ENCODE assay signal across 17 cellular contexts in the genomic region with DNA sequence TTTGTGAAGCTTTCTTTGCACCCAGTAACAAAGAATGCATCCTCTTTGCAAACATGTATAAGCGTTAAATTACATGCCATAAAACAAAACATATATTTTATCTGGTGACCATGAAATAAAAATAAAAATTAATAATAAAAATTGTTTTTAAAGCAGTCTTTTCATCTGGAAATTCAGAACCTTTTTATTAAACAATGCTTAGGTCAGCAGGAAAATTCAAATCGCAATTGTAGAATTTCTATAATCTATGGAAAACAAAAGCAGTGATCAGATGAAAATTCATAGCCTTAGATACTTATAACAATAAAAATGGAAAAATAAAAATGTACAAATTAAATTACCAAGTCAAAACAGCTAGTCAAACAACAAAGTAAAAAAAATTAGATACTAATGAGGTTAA.
DNase-seq lines count a peak whose midpoint lies in the region; ATAC-seq and FAIRE-seq lines count a peak whose summit lies in the region.
"Had no signal": no experiment of that assay in that cellular context is flagged by ENCODE, and none has a peak within 500 bp of the region (broad histone marks: within the 10 kb centered on the region; RNA-seq: fewer than 3 reads in every experiment).

No MANE protein-coding gene starts in this region.

- H3K36me3 Mint-ChIP-seq in immature natural killer cell = no peaks in the 10 kb centered on the region
- H3K36me3 Mint-ChIP-seq: CD4-positive, CD25-positive, alpha-beta regulatory T cell; CD8-positive, alpha-beta T cell had no signal

- no peaks in the 10 kb centered on the region for H3K4me1 Mint-ChIP-seq in immature natural killer cell
- H3K4me1 Mint-ChIP-seq: B cell; CD4-positive, CD25-positive, alpha-beta regulatory T cell; GM23338 had no signal

- no peak for DNase-seq in immature natural killer cell
- DNase-seq: 8988T; Caco-2; CD4-positive, CD25-positive, alpha-beta regulatory T cell; CD8-positive, alpha-beta T cell; DMS79; EL; GF-D8 had no signal

- H3K27me3 Mint-ChIP-seq in immature natural killer cell (ENCODE audit: low read depth in 3 of 3) = peaks cover 0 to 2% (median 1%) of the 10 kb centered on the region in 3 donors
- H3K27me3 Mint-ChIP-seq: B cell; CD4-positive, CD25-positive, alpha-beta regulatory T cell had no signal

- FAIRE-seq in A204.1 (lab: Jason Lieb, UNC) (peak; percentile 48), G401.6 (lab: Jason Lieb, UNC) (peak; percentile 53), colon (lab: Jason Lieb, UNC) (peak; percentile 41)
- FAIRE-seq: GM12891, GM18507 had no signal

- peaks cover 0 to 6% (median 3%) of the 10 kb centered on the region in 6 donors for H3K9me3 Mint-ChIP-seq in immature natural killer cell
- H3K9me3 Mint-ChIP-seq: CD8-positive, alpha-beta T cell; GM23338 had no signal

- no peak overlapping the region for H3K27ac Mint-ChIP-seq in immature natural killer cell
- H3K27ac Mint-ChIP-seq: B cell; CD4-positive, CD25-positive, alpha-beta regulatory T cell; CD8-positive, alpha-beta T cell; GM23338 had no signal

- no peak overlapping the region for H3K4me3 Mint-ChIP-seq in immature natural killer cell
- H3K4me3 Mint-ChIP-seq: B cell; CD4-positive, CD25-positive, alpha-beta regulatory T cell; CD8-positive, alpha-beta T cell; GM23338 had no signal

- ATAC-seq in HG03521 (IDR thresholded peaks at IDR 0.05; ENCODE audit: unreplicated experiment) = no peak
- no peak for ATAC-seq in HG02623 (IDR thresholded peaks at IDR 0.05; ENCODE audit: unreplicated experiment)
- ATAC-seq: CD8-positive, alpha-beta T cell; GM23338 had no signal
